ENCODE assay signal across 20 cellular contexts in genomic region chr2:234683950-234684349, GRCh38.
DNase-seq lines count a peak whose midpoint lies in the region; ATAC-seq, FAIRE-seq and TF ChIP-seq lines count a peak whose summit lies in the region.
"Had no signal": no experiment of that assay in that cellular context is flagged by ENCODE, and none has a peak within 500 bp of the region (broad histone marks: within the 10 kb centered on the region; RNA-seq: fewer than 3 reads in every experiment).

No MANE protein-coding gene starts in this region.

- no TSS peak for BruUV-seq in mammary epithelial cell (replicated peaks; lab: Mats Ljungman, UMichigan)

- H3K4me3 ChIP-seq in mammary epithelial cell (replicated peaks in 1 of 3; ENCODE audit: insufficient read depth in 1 of 3, low read depth in 2 of 3, low read length in 3 of 3) = no peak overlapping the region
- no peak overlapping the region for H3K4me3 ChIP-seq in breast epithelium
- H3K4me3 ChIP-seq in astrocyte (ENCODE audit: insufficient read depth, low read depth, low read length) = no peak overlapping the region
- H3K4me3 ChIP-seq in HAP-1 = no peak overlapping the region

- H3K27ac ChIP-seq in mammary epithelial cell (ENCODE audit: insufficient read depth, low read depth, low read length) (no peak overlapping the region), breast epithelium (no peak overlapping the region), astrocyte (ENCODE audit: low read depth, low read length) (no peak overlapping the region)
- H3K27ac ChIP-seq: 22Rv1, HL-60, KMS-11 had no signal

- intact Hi-C loops in mammary epithelial cell (cut with micrococcal nuclease) (loop anchor here (10.0 kb wide), 1 partner anchor 341 kb away; no protein-coding TSS in a partner anchor), breast epithelium (cut with DNase I; ENCODE audit: low total_unique reads) (no loop called here)

- H3K4me1 Mint-ChIP-seq in astrocyte (ENCODE audit: low read depth, unreplicated experiment) = peaks cover 41% of the 10 kb centered on the region
- peaks cover 35% of the 10 kb centered on the region for H3K4me1 Mint-ChIP-seq in nephron
- H3K4me1 Mint-ChIP-seq: CD4-positive, alpha-beta memory T cell had no signal

- WGBS in mammary epithelial cell (ENCODE audit: low coverage, missing lambda C conversion rate) = 97% methylated on average over 3 of the region's 3 CpGs

- TF ChIP-seq POLR2A in breast epithelium (IDR thresholded peaks at IDR 0.05) = no peak

- ATAC-seq in GM21786 (IDR thresholded peaks at IDR 0.05; ENCODE audit: unreplicated experiment) (no peak), HG02884 (IDR thresholded peaks at IDR 0.05; ENCODE audit: unreplicated experiment) (no peak), HG02588 (IDR thresholded peaks at IDR 0.05; ENCODE audit: unreplicated experiment) (no peak)

- TF ChIP-seq CTCF in mammary epithelial cell (conservative IDR thresholded peaks at IDR 0.05 in 1 of 2, IDR thresholded peaks at IDR 0.05 in 1 of 2; ENCODE audit: extremely low read depth in 1 of 2, insufficient read depth in 1 of 2, low read depth in 1 of 2, low read length in 2 of 2) = no peak
- no peak for TF ChIP-seq CTCF in breast epithelium (IDR thresholded peaks at IDR 0.05)
- no peak for TF ChIP-seq CTCF in astrocyte (IDR thresholded peaks at IDR 0.05; ENCODE audit: insufficient read depth, low read depth, low read length)
- TF ChIP-seq CTCF in nephron (IDR thresholded peaks at IDR 0.05; ENCODE audit: unreplicated experiment in 3 of 3) = no peak

- H3K4me2 ChIP-seq in mammary epithelial cell (ENCODE audit: insufficient read depth, low read depth, low read length) (no peak overlapping the region), astrocyte (ENCODE audit: low read length) (no peak overlapping the region)
- H3K4me2 ChIP-seq: KMS-11 had no signal

- dilution Hi-C loops in mammary epithelial cell (cut with HindIII; ENCODE audit: low sequenced_read_pairs) = no loop called here

- no peak for FAIRE-seq in astrocyte (lab: Jason Lieb, UNC)
- FAIRE-seq: G401.6, HTR-8/SVneo had no signal

- H3K9me3 Mint-ChIP-seq in astrocyte (ENCODE audit: unreplicated experiment) (no peaks in the 10 kb centered on the region), nephron (no peaks in the 10 kb centered on the region)

- H3K36me3 Mint-ChIP-seq in astrocyte (ENCODE audit: low read depth, unreplicated experiment) (no peaks in the 10 kb centered on the region), nephron (ENCODE audit: low read depth) (no peaks in the 10 kb centered on the region)
- H3K36me3 Mint-ChIP-seq: CD4-positive, alpha-beta memory T cell had no signal

- H3K27me3 ChIP-seq in mammary epithelial cell (ENCODE audit: insufficient read depth, low read length) (no peaks in the 10 kb centered on the region), breast epithelium (no peaks in the 10 kb centered on the region), astrocyte (ENCODE audit: insufficient read depth, low read length) (no peaks in the 10 kb centered on the region), HAP-1 (ENCODE audit: low read depth) (no peaks in the 10 kb centered on the region)

- H3K79me2 ChIP-seq in mammary epithelial cell (ENCODE audit: insufficient read depth, low read length) = no peaks in the 10 kb centered on the region
- H3K79me2 ChIP-seq in astrocyte (ENCODE audit: insufficient read depth, low read length) = no peaks in the 10 kb centered on the region

- no peaks in the 10 kb centered on the region for H4K20me1 ChIP-seq in mammary epithelial cell (ENCODE audit: insufficient read depth, low read length)
- no peaks in the 10 kb centered on the region for H4K20me1 ChIP-seq in astrocyte (ENCODE audit: insufficient read depth, low read length)

- H3K27me3 Mint-ChIP-seq in astrocyte (ENCODE audit: low read depth, unreplicated experiment) (no peaks in the 10 kb centered on the region), nephron (ENCODE audit: low read depth) (peaks cover 6% of the 10 kb centered on the region)

- in situ Hi-C loops in mammary epithelial cell (cut with MboI; ENCODE audit: low sequenced_read_pairs in 2 of 2) = no loop called here
- in situ Hi-C loops in HAP-1 (cut with MboI; ENCODE audit: low sequenced_read_pairs) = no loop called here

- DNase-seq in mammary epithelial cell (no peak), breast epithelium (ENCODE audit: low spot score in 2 of 2) (no peak), astrocyte (ENCODE audit: low read depth) (no peak), HAP-1 (ENCODE audit: low spot score in 2 of 2) (no peak)
- DNase-seq: Calu3; CD4-positive, alpha-beta memory T cell; NCI-H1048; NCI-H146; NCI-H2081 treated with DMSO at 0.1 percent for 48 hours; NCI-H510A; NCI-H774 had no signal

- H3K27ac Mint-ChIP-seq in astrocyte (ENCODE audit: unreplicated experiment) (peak overlapping the region; percentile 54), nephron (peak overlapping the region; percentile 20 to 64 (median 28))

- H3K4me1 ChIP-seq in mammary epithelial cell (ENCODE audit: insufficient read depth, low read length) (peaks cover 55% of the 10 kb centered on the region), breast epithelium (no peaks in the 10 kb centered on the region), astrocyte (ENCODE audit: insufficient read depth, low read length) (peaks cover 35% of the 10 kb centered on the region), HAP-1 (peaks cover 27% of the 10 kb centered on the region)

- H3K9ac ChIP-seq in mammary epithelial cell (ENCODE audit: insufficient read depth, low read length) = no peak overlapping the region
- peak overlapping the region; percentile 14 for H3K9ac ChIP-seq in astrocyte (ENCODE audit: low read length)
- H3K9ac ChIP-seq: KMS-11 had no signal

- no peaks in the 10 kb centered on the region for H3K9me3 ChIP-seq in mammary epithelial cell (replicated peaks; ENCODE audit: insufficient read depth, low read length)
- no peaks in the 10 kb centered on the region for H3K9me3 ChIP-seq in breast epithelium
- H3K9me3 ChIP-seq in astrocyte (ENCODE audit: insufficient read depth, low read depth, low read length) = peaks cover 5% of the 10 kb centered on the region
- no peaks in the 10 kb centered on the region for H3K9me3 ChIP-seq in HAP-1

- H3K36me3 ChIP-seq in mammary epithelial cell (ENCODE audit: insufficient read depth, low read length) (no peaks in the 10 kb centered on the region), breast epithelium (no peaks in the 10 kb centered on the region), astrocyte (ENCODE audit: insufficient read depth, low read length) (no peaks in the 10 kb centered on the region), HAP-1 (replicated peaks) (no peaks in the 10 kb centered on the region)

- H2AFZ ChIP-seq in mammary epithelial cell (ENCODE audit: low read depth, low read length) (peak overlapping the region; percentile 35), astrocyte (ENCODE audit: low read depth, low read length) (no peak overlapping the region)

- CTCF ChIA-PET in mammary epithelial cell (lab: Charles Lee; ENCODE audit: low non-redundant PET) = no interaction called here

- H3K4me3 Mint-ChIP-seq in astrocyte (ENCODE audit: unreplicated experiment) (peak overlapping the region; percentile 62), nephron (no peak overlapping the region)
- H3K4me3 Mint-ChIP-seq: CD4-positive, alpha-beta memory T cell had no signal
